24 cellular contexts compared by ENCODE assay signal in the genomic region with DNA sequence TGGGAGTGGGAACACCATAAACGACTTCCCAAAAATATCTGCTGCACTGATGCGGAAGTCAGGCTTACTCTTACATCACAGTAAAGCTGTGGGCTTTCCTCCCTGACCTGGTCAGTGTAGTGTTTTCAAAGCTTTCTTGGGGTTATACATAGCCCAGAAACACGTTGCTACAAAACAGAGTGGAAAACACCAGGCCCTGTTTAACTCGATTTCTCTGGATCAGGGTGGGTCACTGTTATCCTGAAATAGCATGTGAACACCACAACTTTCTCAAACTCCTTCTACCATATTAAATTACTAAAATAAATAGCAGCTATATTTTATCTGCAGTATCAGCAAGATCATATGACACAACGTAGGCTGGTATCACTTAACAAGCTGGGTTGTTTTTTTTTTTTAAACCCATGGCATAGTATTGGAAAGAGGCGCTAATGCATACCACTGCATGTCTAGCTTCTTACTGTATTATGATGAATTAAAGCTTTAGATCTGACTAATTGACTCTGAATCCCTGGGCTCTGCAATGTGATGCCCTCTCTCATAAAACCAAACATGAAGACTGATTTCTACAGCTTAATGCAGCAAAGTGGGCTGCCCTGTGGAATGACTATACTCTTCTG.
DNase-seq lines count a peak whose midpoint lies in the region; ATAC-seq and TF ChIP-seq lines count a peak whose summit lies in the region.
"Had no signal": no experiment of that assay in that cellular context is flagged by ENCODE, and none has a peak within 500 bp of the region (broad histone marks: within the 10 kb centered on the region; RNA-seq: fewer than 3 reads in every experiment).

No MANE protein-coding gene starts in this region.

- H3K9me3 Mint-ChIP-seq in GM23338 = no peaks in the 10 kb centered on the region
- H3K9me3 Mint-ChIP-seq: activated T-helper 1 cell treated with anti-CD3 and anti-CD28 coated beads, Interleukin-12 subunit alpha, Interleukin-12 subunit beta, Interleukin-2, Interleukin-4 antibody, amounts not matched to agents 30 ng/mL and 10 ng/mL and 1 ng/mL, durations not matched to agents 14 hours and 24 hours and 36 hours had no signal

- H3K4me1 Mint-ChIP-seq in GM23338 = peaks cover 2% of the 10 kb centered on the region; the same call in 1 of the 3 replicates
- H3K4me1 Mint-ChIP-seq: CD4-positive, CD25-positive, alpha-beta regulatory T cell; naive thymus-derived CD4-positive, alpha-beta T cell had no signal

- no peak overlapping the region for H3K27ac Mint-ChIP-seq in GM23338
- H3K27ac Mint-ChIP-seq: activated T-helper 1 cell treated with anti-CD3 and anti-CD28 coated beads, Interleukin-12 subunit alpha, Interleukin-12 subunit beta, Interleukin-2, Interleukin-4 antibody, amounts not matched to agents 30 ng/mL and 10 ng/mL and 1 ng/mL, durations not matched to agents 14 hours and 24 hours and 36 hours; CD4-positive, CD25-positive, alpha-beta regulatory T cell; naive thymus-derived CD4-positive, alpha-beta T cell had no signal

- H3K36me3 Mint-ChIP-seq in GM23338 (ENCODE audit: low read depth) = no peaks in the 10 kb centered on the region
- H3K36me3 Mint-ChIP-seq: CD4-positive, CD25-positive, alpha-beta regulatory T cell had no signal

- no peaks in the 10 kb centered on the region for H3K27me3 Mint-ChIP-seq in GM23338 (ENCODE audit: insufficient read depth, low read depth, poor library complexity)

- H4K20me1 ChIP-seq in GM23338 (replicated peaks; ENCODE audit: insufficient read depth) (no peaks in the 10 kb centered on the region), osteoblast (ENCODE audit: insufficient read depth, low read length) (no peaks in the 10 kb centered on the region)

- no peaks in the 10 kb centered on the region; the same call in 1 of the 2 replicates for H3K9me2 ChIP-seq in GM23338 (ENCODE audit: insufficient read depth)

- H3K4me2 ChIP-seq in GM23338 = no peak overlapping the region
- H3K4me2 ChIP-seq in osteoblast (ENCODE audit: insufficient read depth, low read length) = no peak overlapping the region

- no peak for TF ChIP-seq EP300 in tibial nerve (IDR thresholded peaks at IDR 0.05)

- H3F3A ChIP-seq in GM23338 (replicated peaks; ENCODE audit: low read depth) = no peaks in the 10 kb centered on the region

- TF ChIP-seq POLR2A in tibial nerve (IDR thresholded peaks at IDR 0.05) = no peak

- H3K4me3 Mint-ChIP-seq in GM23338 = no peak overlapping the region
- H3K4me3 Mint-ChIP-seq: activated T-helper 1 cell treated with anti-CD3 and anti-CD28 coated beads, Interleukin-12 subunit alpha, Interleukin-12 subunit beta, Interleukin-2, Interleukin-4 antibody, amounts not matched to agents 30 ng/mL and 10 ng/mL and 1 ng/mL, durations not matched to agents 14 hours and 24 hours and 36 hours; CD4-positive, CD25-positive, alpha-beta regulatory T cell; naive thymus-derived CD4-positive, alpha-beta T cell had no signal

- H3K27ac ChIP-seq in GM23338 (ENCODE audit: low read depth) = no peak overlapping the region
- peak overlapping the region; percentile 18 for H3K27ac ChIP-seq in osteoblast (ENCODE audit: low read depth, low read length)
- H3K27ac ChIP-seq in tibial nerve = no peak overlapping the region
- H3K27ac ChIP-seq: heart right ventricle, HL-60, skin epidermis had no signal

- H3K9me3 ChIP-seq in osteoblast (ENCODE audit: low read depth, low read length) (no peaks in the 10 kb centered on the region), tibial nerve (no peaks in the 10 kb centered on the region)

- no peak for TF ChIP-seq CTCF in GM23338 (conservative IDR thresholded peaks at IDR 0.05; ENCODE audit: low read depth in 2 of 2)
- no peak for TF ChIP-seq CTCF in epithelial cell of esophagus (IDR thresholded peaks at IDR 0.05; ENCODE audit: insufficient read depth, low read depth, low read length, missing control alignments)
- no peak for TF ChIP-seq CTCF in osteoblast (IDR thresholded peaks at IDR 0.05; ENCODE audit: extremely low read depth, low read depth, low read length)
- TF ChIP-seq CTCF in omental fat pad (IDR thresholded peaks at IDR 0.05) = no peak
- TF ChIP-seq CTCF in tibial nerve (IDR thresholded peaks at IDR 0.05) = no peak

- H3K4me1 ChIP-seq in GM23338 (ENCODE audit: insufficient read depth) (no peaks in the 10 kb centered on the region), osteoblast (ENCODE audit: insufficient read depth, low read length) (peaks cover 8% of the 10 kb centered on the region), tibial nerve (no peaks in the 10 kb centered on the region)
- H3K4me1 ChIP-seq: heart right ventricle had no signal

- no peak overlapping the region for H3K4me3 ChIP-seq in GM23338
- no peak overlapping the region for H3K4me3 ChIP-seq in epithelial cell of esophagus (ENCODE audit: low read length)
- H3K4me3 ChIP-seq in osteoblast (ENCODE audit: insufficient read depth, low read length) = no peak overlapping the region
- no peak overlapping the region for H3K4me3 ChIP-seq in tibial nerve
- H3K4me3 ChIP-seq: heart right ventricle, K562, skin epidermis had no signal

- ATAC-seq in GM23338 = no peak
- ATAC-seq in omental fat pad (ENCODE audit: low FRiP score) = no peak
- ATAC-seq: K562; naive thymus-derived CD4-positive, alpha-beta T cell had no signal

- no peak for DNase-seq in GM23338 (ENCODE audit: low spot score)
- DNase-seq in NCI-H82 (lab: John Stamatoyannopoulos, UW) = peak; percentile 37
- DNase-seq in epithelial cell of esophagus (ENCODE audit: low read depth) = peak; percentile 7
- DNase-seq in osteoblast (ENCODE audit: insufficient read length, low spot score, missing footprints) = peak; percentile 54
- no peak for DNase-seq in omental fat pad (ENCODE audit: low spot score)
- DNase-seq in pons (ENCODE audit: low spot score) = no peak
- no peak for DNase-seq in tibial nerve (ENCODE audit: low spot score in 2 of 2)
- no peak for DNase-seq in NCI-H1436 (lab: John Stamatoyannopoulos, UW)
- DNase-seq: CD4-positive, CD25-positive, alpha-beta regulatory T cell; central memory CD4-positive, alpha-beta T cell; DMS 273 treated with DMSO at 0.1 percent for 48 hours; effector CD8-positive, alpha-beta T cell; heart right ventricle; naive thymus-derived CD4-positive, alpha-beta T cell; NCI-H1930; NCI-H446 treated with DMSO at 0.1 percent for 48 hours; posterior cingulate gyrus; RPMI8226; stimulated activated CD4-positive, alpha-beta T cell treated with anti-CD3 and anti-CD28 coated beads, Interleukin-4, amount 100 ng/mL, for 1 hour; SW 1271 had no signal

- H3K27me3 ChIP-seq in GM23338 (ENCODE audit: insufficient read depth) = no peaks in the 10 kb centered on the region
- H3K27me3 ChIP-seq in osteoblast (ENCODE audit: insufficient read depth, low read length) = no peaks in the 10 kb centered on the region
- no peaks in the 10 kb centered on the region for H3K27me3 ChIP-seq in tibial nerve
- H3K27me3 ChIP-seq: heart right ventricle had no signal

- WGBS in tibial nerve, 2 donors = 67 to 74% methylated on average over 6 of the region's 6 CpGs

- H3K79me2 ChIP-seq in GM23338 (replicated peaks; ENCODE audit: insufficient read depth) (no peaks in the 10 kb centered on the region), osteoblast (ENCODE audit: insufficient read depth, low read length) (no peaks in the 10 kb centered on the region)

- H2AFZ ChIP-seq in GM23338 = peak overlapping the region; percentile 38; the same call in 1 of the 2 replicates
- peak overlapping the region; percentile 25 for H2AFZ ChIP-seq in osteoblast (ENCODE audit: low read length)

- no peaks in the 10 kb centered on the region for H3K36me3 ChIP-seq in GM23338 (ENCODE audit: insufficient read depth)
- no peaks in the 10 kb centered on the region for H3K36me3 ChIP-seq in osteoblast (ENCODE audit: insufficient read depth, low read length)
- no peaks in the 10 kb centered on the region for H3K36me3 ChIP-seq in tibial nerve
- H3K36me3 ChIP-seq: heart right ventricle had no signal

TF ChIP-seq in GM23338, 12 proteins besides CTCF, POLR2A, EP300 and RAD21:
- TF ChIP-seq, protein P1, sequence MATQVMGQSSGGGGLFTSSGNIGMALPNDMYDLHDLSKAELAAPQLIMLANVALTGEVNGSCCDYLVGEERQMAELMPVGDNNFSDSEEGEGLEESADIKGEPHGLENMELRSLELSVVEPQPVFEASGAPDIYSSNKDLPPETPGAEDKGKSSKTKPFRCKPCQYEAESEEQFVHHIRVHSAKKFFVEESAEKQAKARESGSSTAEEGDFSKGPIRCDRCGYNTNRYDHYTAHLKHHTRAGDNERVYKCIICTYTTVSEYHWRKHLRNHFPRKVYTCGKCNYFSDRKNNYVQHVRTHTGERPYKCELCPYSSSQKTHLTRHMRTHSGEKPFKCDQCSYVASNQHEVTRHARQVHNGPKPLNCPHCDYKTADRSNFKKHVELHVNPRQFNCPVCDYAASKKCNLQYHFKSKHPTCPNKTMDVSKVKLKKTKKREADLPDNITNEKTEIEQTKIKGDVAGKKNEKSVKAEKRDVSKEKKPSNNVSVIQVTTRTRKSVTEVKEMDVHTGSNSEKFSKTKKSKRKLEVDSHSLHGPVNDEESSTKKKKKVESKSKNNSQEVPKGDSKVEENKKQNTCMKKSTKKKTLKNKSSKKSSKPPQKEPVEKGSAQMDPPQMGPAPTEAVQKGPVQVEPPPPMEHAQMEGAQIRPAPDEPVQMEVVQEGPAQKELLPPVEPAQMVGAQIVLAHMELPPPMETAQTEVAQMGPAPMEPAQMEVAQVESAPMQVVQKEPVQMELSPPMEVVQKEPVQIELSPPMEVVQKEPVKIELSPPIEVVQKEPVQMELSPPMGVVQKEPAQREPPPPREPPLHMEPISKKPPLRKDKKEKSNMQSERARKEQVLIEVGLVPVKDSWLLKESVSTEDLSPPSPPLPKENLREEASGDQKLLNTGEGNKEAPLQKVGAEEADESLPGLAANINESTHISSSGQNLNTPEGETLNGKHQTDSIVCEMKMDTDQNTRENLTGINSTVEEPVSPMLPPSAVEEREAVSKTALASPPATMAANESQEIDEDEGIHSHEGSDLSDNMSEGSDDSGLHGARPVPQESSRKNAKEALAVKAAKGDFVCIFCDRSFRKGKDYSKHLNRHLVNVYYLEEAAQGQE (IDR thresholded peaks at IDR 0.05; ENCODE audit: unreplicated experiment) = no peak
- TF ChIP-seq CREB1 (CRISPR knock-in tag; IDR thresholded peaks at IDR 0.05; ENCODE audit: low read depth) (no peak), NANOG (IDR thresholded peaks at IDR 0.05; ENCODE audit: borderline replicate concordance) (no peak), JUNB (IDR thresholded peaks at IDR 0.05; ENCODE audit: unreplicated experiment) (no peak), STAT1 (IDR thresholded peaks at IDR 0.05; ENCODE audit: unreplicated experiment) (no peak), ZNF331 (CRISPR knock-in tag; IDR thresholded peaks at IDR 0.05; ENCODE audit: low read depth) (no peak)

Comparison
In these comparisons a context has a peak if more than half of its experiments do, and no peak if none do; other contexts are left out.
1. DNase-seq: peak in NCI-H82 (single experiment), epithelial cell of esophagus (single experiment) and osteoblast (single experiment); none in GM23338 (single experiment), omental fat pad (single experiment), pons (single experiment), tibial nerve (0 of 2) and NCI-H1436 (single experiment).